In genomic region chr11:33736148-33736809, GRCh38 we compare ENCODE assay signal across 1 cellular context.
A peak's percentile ranks its signal among the peaks of the same experiment; 100 is the strongest.
TF ChIP-seq lines count a peak whose summit lies in the region.

Gene CD59 (minus strand): TSS chr11:33736423. CDS start chr11:33722445, 13,978 bp downstream.

TF ChIP-seq in HepG2, 621 proteins besides CTCF, POLR2A, EP300 and RAD21 (continued from another document):
- TF ChIP-seq ARID4A (CRISPR knock-in tag; IDR thresholded peaks at IDR 0.05; ENCODE audit: borderline replicate concordance), result peak; percentile 74; the same call in 1 of the 2 replicates
- TF ChIP-seq POLR2G (IDR thresholded peaks at IDR 0.05; ENCODE audit: low read depth, low read length), result peak; percentile 84
- 0 out of 2 replicates have a peak, but pooled peaks have one; percentile 27 for TF ChIP-seq ZNF766 (CRISPR knock-in tag; IDR thresholded peaks at IDR 0.05; ENCODE audit: borderline replicate concordance)
- no peak for TF ChIP-seq STAG1 (CRISPR knock-in tag; IDR thresholded peaks at IDR 0.05)
- no peak for TF ChIP-seq ZHX2 (IDR thresholded peaks at IDR 0.05; ENCODE audit: low read depth)
- no peak for TF ChIP-seq ZHX2 (CRISPR knock-in tag; IDR thresholded peaks at IDR 0.05; ENCODE audit: borderline replicate concordance)
